Comparison of ENCODE assay signal across 8 cellular contexts in the genomic region with DNA sequence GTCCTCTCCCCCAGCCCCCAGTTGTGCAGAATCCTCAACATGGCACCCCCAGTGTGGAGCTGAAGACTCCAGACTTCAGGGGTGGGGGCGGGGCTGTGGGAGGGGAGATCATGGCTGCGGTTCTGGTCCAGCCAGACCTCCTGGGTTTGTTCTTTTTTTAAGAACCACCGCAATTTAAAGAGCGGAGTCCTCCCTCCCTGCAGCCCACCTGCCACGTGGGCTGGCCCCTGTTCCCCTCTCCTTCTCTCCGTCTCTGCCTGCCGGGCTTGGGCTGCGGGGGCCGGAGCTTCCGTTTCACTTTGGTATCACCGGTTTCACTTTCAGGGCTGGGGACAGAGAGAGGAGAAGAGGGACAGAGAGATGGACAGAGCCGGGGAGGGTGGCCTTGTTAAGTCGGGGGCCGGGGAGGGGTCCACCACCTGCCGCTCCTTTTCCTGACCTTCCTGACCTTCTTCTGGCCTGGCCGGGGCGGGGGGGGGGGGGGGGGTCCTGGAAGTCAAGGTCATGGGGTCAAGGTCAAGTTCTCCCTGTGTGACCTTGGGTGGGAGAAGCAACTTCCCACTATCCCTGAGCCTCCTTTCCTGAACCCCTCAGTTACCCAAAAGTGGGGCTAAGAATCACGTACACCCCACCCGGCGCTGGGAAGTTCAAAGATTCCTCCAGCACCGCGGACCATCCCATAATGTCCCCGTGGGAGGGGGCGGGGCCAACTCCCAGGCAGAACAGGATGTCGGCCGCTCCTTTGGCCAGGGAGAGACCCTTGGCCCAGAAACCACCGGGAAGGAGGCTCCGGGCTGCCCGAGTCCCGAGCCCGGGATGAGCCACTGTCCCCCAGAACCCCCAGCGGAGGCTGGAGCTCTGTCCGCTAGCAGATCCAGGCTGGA. TPM values are rescaled to one million over a fixed set of nuclear protein-coding genes. Genes with fewer than 3 reads are reported as not detected.
A peak's percentile ranks its signal among the peaks of the same experiment; 100 is the strongest.
DNase-seq lines count a peak whose midpoint lies in the region; ATAC-seq and TF ChIP-seq lines count a peak whose summit lies in the region.

No MANE protein-coding gene starts in this region.

- peak; percentile 67 for ATAC-seq in stimulated activated naive CD8-positive, alpha-beta T cell treated with anti-CD3 and anti-CD28 coated beads, Interleukin-15, amount 100 ng/mL, for 72 hours
- ATAC-seq in GM21717 (IDR thresholded peaks at IDR 0.05; ENCODE audit: unreplicated experiment) (no peak), HG03520 (IDR thresholded peaks at IDR 0.05; ENCODE audit: unreplicated experiment) (no peak)

- H3K27ac ChIP-seq in OCI-LY1 (ENCODE audit: low read depth, low read length, poor library complexity, severe bottlenecking) (peak overlapping the region; percentile 22), liver (ENCODE audit: low read depth in 1 of 2, low read length in 2 of 2) (peak overlapping the region; percentile 84 to 86)

- peak overlapping the region; percentile 73 for H3K4me2 ChIP-seq in OCI-LY1 (ENCODE audit: low read length)

- H3K36me3 ChIP-seq in OCI-LY1 (ENCODE audit: insufficient read depth, low read length) (no peaks in the 10 kb centered on the region), liver (ENCODE audit: control insufficient read depth in 4 of 4, insufficient read depth in 3 of 4, low read depth in 1 of 4, low read length in 3 of 4) (no peaks in the 10 kb centered on the region)

- no peak for TF ChIP-seq CTCF in GM12875 (IDR thresholded peaks at IDR 0.05; ENCODE audit: borderline replicate concordance, insufficient read depth, low read depth, low read length)
- TF ChIP-seq CTCF in OCI-LY1 (IDR thresholded peaks at IDR 0.05; ENCODE audit: low read length), result no peak
- TF ChIP-seq CTCF in liver (IDR thresholded peaks at IDR 0.05; ENCODE audit: low read depth, low read length, missing input control), result no peak

- H3K27ac Mint-ChIP-seq in stimulated activated naive CD8-positive, alpha-beta T cell treated with anti-CD3 and anti-CD28 coated beads, Interleukin-15, amount 100 ng/mL, for 72 hours, result peak overlapping the region; percentile 74 to 99

- WGBS in liver, result 14% methylated on average over 33 of the region's 33 CpGs

- no peaks in the 10 kb centered on the region for H3K9me3 Mint-ChIP-seq in stimulated activated naive CD8-positive, alpha-beta T cell treated with anti-CD3 and anti-CD28 coated beads, Interleukin-15, amount 100 ng/mL, for 72 hours

- no peaks in the 10 kb centered on the region for H3K27me3 Mint-ChIP-seq in stimulated activated naive CD8-positive, alpha-beta T cell treated with anti-CD3 and anti-CD28 coated beads, Interleukin-15, amount 100 ng/mL, for 72 hours

- H3K27me3 ChIP-seq in OCI-LY1 (ENCODE audit: insufficient read depth, low read length) (no peaks in the 10 kb centered on the region), liver (ENCODE audit: control insufficient read depth in 4 of 4, insufficient read depth in 4 of 4, low read length in 3 of 4) (no peaks in the 10 kb centered on the region)

- H3K4me3 ChIP-seq in GM12875 (ENCODE audit: low read depth, low read length) (peak overlapping the region; percentile 43), OCI-LY1 (ENCODE audit: low read depth, low read length, poor library complexity, severe bottlenecking) (peak overlapping the region; percentile 55), liver (ENCODE audit: low read depth in 1 of 3, low read length in 3 of 3) (peak overlapping the region; percentile 59 to 74 (median 71))

- H3K4me1 Mint-ChIP-seq in stimulated activated naive CD8-positive, alpha-beta T cell treated with anti-CD3 and anti-CD28 coated beads, Interleukin-15, amount 100 ng/mL, for 72 hours, result peaks cover 65% of the 10 kb centered on the region

- H3K9me3 ChIP-seq in OCI-LY1 (ENCODE audit: low read length), result no peaks in the 10 kb centered on the region
- no peaks in the 10 kb centered on the region for H3K9me3 ChIP-seq in liver (ENCODE audit: control insufficient read depth in 4 of 4, low read length in 3 of 4)

- H3K4me1 ChIP-seq in OCI-LY1 (ENCODE audit: insufficient read depth, low read length, severe bottlenecking) (peaks cover 24% of the 10 kb centered on the region), liver (ENCODE audit: control insufficient read depth in 4 of 4, insufficient read depth in 4 of 4, low read length in 3 of 4) (peaks cover 7 to 13% (median 11%) of the 10 kb centered on the region in 4 donors)

- H2AFZ ChIP-seq in OCI-LY1 (ENCODE audit: low read length), result no peak overlapping the region

- no peaks in the 10 kb centered on the region for H3F3A ChIP-seq in OCI-LY1 (ENCODE audit: insufficient read depth, low read length)

- H4K20me1 ChIP-seq in OCI-LY1 (ENCODE audit: insufficient read depth, low read length), result no peaks in the 10 kb centered on the region

- H3K79me2 ChIP-seq in OCI-LY1 (ENCODE audit: insufficient read depth, low read length), result no peaks in the 10 kb centered on the region

- TF ChIP-seq RAD21 in liver (IDR thresholded peaks at IDR 0.05), result peak in 1 of 2 donors; percentile 16

- H3K4me3 Mint-ChIP-seq in stimulated activated naive CD8-positive, alpha-beta T cell treated with anti-CD3 and anti-CD28 coated beads, Interleukin-15, amount 100 ng/mL, for 72 hours, result peak overlapping the region; percentile 77 to 90

- peak overlapping the region; percentile 62 for H3K9ac ChIP-seq in OCI-LY1 (ENCODE audit: low read length)
- H3K9ac ChIP-seq in liver (ENCODE audit: low read depth in 1 of 2, low read length in 2 of 2), result peak overlapping the region in 1 of 2 donors; percentile 77

- peak; percentile 49 for DNase-seq in astrocyte of the hippocampus (ENCODE audit: low read depth, low spot score)
- peak; percentile 55 for DNase-seq in stimulated activated naive CD8-positive, alpha-beta T cell treated with anti-CD3 and anti-CD28 coated beads, Interleukin-15, amount 100 ng/mL, for 72 hours
- no peak for DNase-seq in islet precursor cell

- H3K9me2 ChIP-seq in OCI-LY1 (ENCODE audit: low read depth, low read length), result no peaks in the 10 kb centered on the region

TF ChIP-seq in liver, 16 proteins besides CTCF, POLR2A, EP300 and RAD21:
- TF ChIP-seq RXRA (IDR thresholded peaks at IDR 0.05) (peak in 1 of 2 donors; percentile 39), NR2F2 (IDR thresholded peaks at IDR 0.05) (peak; percentile 96), JUND (IDR thresholded peaks at IDR 0.05) (no peak), YY1 (IDR thresholded peaks at IDR 0.05) (peak; percentile 50), HNF4A (conservative IDR thresholded peaks at IDR 0.05) (peak in 1 of 2 donors; percentile 23)

RNA-seq across cellular contexts. Expression of a gene that starts 11.3 kb away (rescaled TPM):
- total RNA-seq in liver, result 10 to 100 TPM; 23.6 to 28.9 TPM
- polyA plus RNA-seq in liver, result 10 to 100 TPM in 1 of 2 donors, 1 to 10 TPM in 1; 2.9 to 11.7 TPM

RNA-seq across cellular contexts. Expression of a gene that starts 45.9 kb away (rescaled TPM):
- 10 to 100 TPM; 43.8 to 64.4 TPM for total RNA-seq in liver
- 10 to 100 TPM; 40.3 to 72.7 TPM for polyA plus RNA-seq in liver
